24 cellular contexts compared by ENCODE assay signal in the genomic region with DNA sequence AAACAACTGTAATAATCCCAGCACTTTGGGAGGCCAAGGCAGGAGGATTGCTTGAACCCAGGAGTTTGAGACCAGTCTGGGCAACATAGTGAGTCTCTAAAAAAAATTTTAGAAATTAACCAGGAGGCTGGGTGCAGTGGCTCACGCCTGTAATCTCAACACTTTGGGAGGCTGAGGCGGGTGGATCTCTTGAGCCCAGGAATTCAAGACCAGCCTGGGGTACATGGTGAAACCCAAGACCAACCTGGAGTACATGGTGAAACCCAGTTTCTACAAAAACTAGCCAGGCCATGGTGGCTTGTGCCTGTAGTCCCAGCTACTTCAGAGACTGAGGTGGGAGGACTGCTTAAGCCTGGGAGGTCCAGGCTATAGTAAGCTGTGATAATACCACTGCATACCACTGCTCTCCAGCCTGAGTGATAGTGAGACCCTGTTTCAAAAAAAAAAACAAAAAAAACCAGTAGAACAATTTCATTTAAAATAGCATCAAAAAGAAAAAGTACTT.
"Had no signal": no experiment of that assay in that cellular context is flagged by ENCODE, and none has a peak within 500 bp of the region (broad histone marks: within the 10 kb centered on the region; RNA-seq: fewer than 3 reads in every experiment).

No MANE protein-coding gene starts in this region.

- DNase-seq: Karpas-422, KG1, MG63, NCI-H1092, NCI-H1105 treated with DMSO at 0.1 percent for 48 hours, NCI-H1417 treated with DMSO at 0.1 percent for 48 hours, NCI-H146, NCI-H1694 treated with DMSO at 0.1 percent for 48 hours, NCI-H1930, NCI-H2081, NCI-H2107, NCI-H2227 treated with DMSO at 0.1 percent for 48 hours, NCI-H446, NCI-H510A, NCI-H524 treated with DMSO at 0.1 percent for 48 hours, NCI-H69, NCI-H774, Right ventricle myocardium superior, RPMI8226, SIG-M5, SW 1271 had no signal

- H3K9me3 ChIP-seq: MG63, SJSA1 had no signal

- H3K27me3 ChIP-seq: MG63, SJSA1 had no signal

- H3K4me1 ChIP-seq: SJSA1 had no signal

- H3K36me3 ChIP-seq: MG63, SJSA1 had no signal

- FAIRE-seq: RCC 7860 had no signal

- H3K27ac ChIP-seq: SJSA1, SK-N-MC had no signal

- H3K4me3 ChIP-seq: MG63, SJSA1, SK-N-MC had no signal
